15 cellular contexts compared by ENCODE assay signal in the genomic region with DNA sequence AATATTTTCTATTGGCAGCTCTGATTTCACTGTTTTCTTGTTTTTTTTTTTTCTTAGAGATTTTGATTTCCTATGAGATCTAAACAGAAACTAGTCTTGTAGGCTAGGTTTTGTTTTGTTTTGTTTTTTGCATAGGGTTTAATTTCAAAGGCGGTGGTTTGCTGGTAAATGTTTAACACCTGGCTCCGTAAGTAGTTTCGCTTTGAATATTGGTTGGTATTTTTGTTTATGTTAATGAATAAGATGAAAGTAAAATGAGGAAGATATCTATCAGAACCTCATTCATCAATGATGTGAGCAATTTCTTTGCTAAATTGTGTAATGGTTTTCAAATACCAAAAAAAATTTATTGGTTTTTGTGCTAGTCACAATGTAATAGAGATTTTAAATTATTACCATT. TPM values are rescaled to one million over a fixed set of nuclear protein-coding genes. Genes with fewer than 3 reads are reported as not detected.
A peak's percentile ranks its signal among the peaks of the same experiment; 100 is the strongest.
DNase-seq lines count a peak whose midpoint lies in the region; ATAC-seq and TF ChIP-seq lines count a peak whose summit lies in the region.
"Had no signal": no experiment of that assay in that cellular context is flagged by ENCODE, and none has a peak within 500 bp of the region (broad histone marks: within the 10 kb centered on the region; RNA-seq: fewer than 3 reads in every experiment).

No MANE protein-coding gene starts in this region.

- DNase-seq in memory B cell (ENCODE audit: low spot score in 2 of 2) (no peak), natural killer cell (no peak), NCI-H2081 treated with DMSO at 0.1 percent for 48 hours (lab: John Stamatoyannopoulos, UW) (no peak), NCI-H2227 (lab: John Stamatoyannopoulos, UW; ENCODE audit: unreplicated experiment) (no peak), sigmoid colon (no peak)
- DNase-seq: activated CD4-positive, alpha-beta T cell treated with anti-CD3 and anti-CD28 coated beads for 48 hours; activated naive CD4-positive, alpha-beta T cell treated with anti-CD3 and anti-CD28 coated beads, Interleukin-2, amount 50 U/mL, for 16 hours; dermis blood vessel endothelial cell; NCI-H226 had no signal

- no peaks in the 10 kb centered on the region for H3K36me3 ChIP-seq in sigmoid colon
- H3K36me3 ChIP-seq: SJSA1 had no signal

- H3K36me3 Mint-ChIP-seq in memory B cell = no peaks in the 10 kb centered on the region
- H3K36me3 Mint-ChIP-seq in natural killer cell = no peaks in the 10 kb centered on the region

- no peaks in the 10 kb centered on the region for H3K4me1 ChIP-seq in sigmoid colon
- H3K4me1 ChIP-seq: SJSA1 had no signal

- H3K4me3 Mint-ChIP-seq in memory B cell = no peak overlapping the region
- H3K4me3 Mint-ChIP-seq in natural killer cell = no peak overlapping the region

- H3K27me3 Mint-ChIP-seq in memory B cell = peaks cover 4% of the 10 kb centered on the region
- H3K27me3 Mint-ChIP-seq in natural killer cell (ENCODE audit: low read depth in 2 of 2) = peaks cover 0 to 2% of the 10 kb centered on the region in 2 donors

- peak; percentile 80 for ATAC-seq in GM19035 (IDR thresholded peaks at IDR 0.05; ENCODE audit: unreplicated experiment)
- ATAC-seq in HG02571 (IDR thresholded peaks at IDR 0.05; ENCODE audit: unreplicated experiment) = peak; percentile 81
- peak; percentile 91 for ATAC-seq in HG03342 (IDR thresholded peaks at IDR 0.05; ENCODE audit: unreplicated experiment)
- peak; percentile 44 for ATAC-seq in memory B cell (ENCODE audit: low read depth)
- no peak for ATAC-seq in natural killer cell

- H3K4me3 ChIP-seq in sigmoid colon = no peak overlapping the region
- H3K4me3 ChIP-seq: hepatocyte, SJSA1 had no signal

- TF ChIP-seq EP300 in sigmoid colon (IDR thresholded peaks at IDR 0.05) = no peak

- no peak for TF ChIP-seq POLR2A in sigmoid colon (IDR thresholded peaks at IDR 0.05)

- intact Hi-C loops in natural killer cell (cut with micrococcal nuclease) (no loop called here), sigmoid colon (cut with DNase I) (no loop called here)

- TF ChIP-seq CTCF in natural killer cell (IDR thresholded peaks at IDR 0.05) = no peak
- no peak for TF ChIP-seq CTCF in sigmoid colon (IDR thresholded peaks at IDR 0.05)

- no peaks in the 10 kb centered on the region for H3K9me3 ChIP-seq in sigmoid colon
- H3K9me3 ChIP-seq: SJSA1 had no signal

- H3K27ac Mint-ChIP-seq in memory B cell (no peak overlapping the region), natural killer cell (no peak overlapping the region)

- no peak overlapping the region for H3K27ac ChIP-seq in sigmoid colon
- H3K27ac ChIP-seq: hepatocyte, SJSA1 had no signal

- H3K4me1 Mint-ChIP-seq in memory B cell (peaks cover 2% of the 10 kb centered on the region), natural killer cell (no peaks in the 10 kb centered on the region)

- 26 to 56% methylated on average over 3 of the region's 3 CpGs for WGBS in sigmoid colon, 2 donors

- H3K9me3 Mint-ChIP-seq in memory B cell (no peaks in the 10 kb centered on the region), natural killer cell (no peaks in the 10 kb centered on the region)

- no peaks in the 10 kb centered on the region for H3K27me3 ChIP-seq in sigmoid colon
- H3K27me3 ChIP-seq: hepatocyte, SJSA1 had no signal

RNA-seq across cellular contexts. Expression of a gene that starts 39.7 kb away (rescaled TPM):
- not detected for total RNA-seq in natural killer cell
- 10 to 100 TPM; 23.5 to 47.4 (median 33.8) TPM for total RNA-seq in sigmoid colon
- 10 to 100 TPM; 18.0 to 76.2 (median 38.4) TPM for polyA plus RNA-seq in sigmoid colon

RNA-seq across cellular contexts. Expression of a gene that starts 57.3 kb away (rescaled TPM):
- not detected for total RNA-seq in natural killer cell
- total RNA-seq in sigmoid colon = 10 to 100 TPM in 2 of 4 donors, 1 to 10 TPM in 2; 4.1 to 17.1 (median 10.6) TPM
- polyA plus RNA-seq in sigmoid colon = 1 to 10 TPM in 1 of 3 donors, under 1 TPM in 1, not detected in 1; 0.92 to 5.8 TPM
- total RNA-seq: dermis blood vessel endothelial cell, SJSA1, skeletal muscle tissue had no signal

Comparison
In these comparisons a context has a peak if more than half of its experiments do, and no peak if none do; other contexts are left out.
1. ATAC-seq: peak in GM19035 (single experiment), HG02571 (single experiment), HG03342 (single experiment) and memory B cell (single experiment); none in natural killer cell (0 of 3).
2. RNA of a gene that starts 39.7 kb away (total RNA-seq): 23.5 to 47.4 TPM in sigmoid colon; not detected in natural killer cell; every median in the first group is over 10 times any median in the second.
3. RNA of a gene that starts 57.3 kb away (total RNA-seq): 4.1 to 17.1 TPM in sigmoid colon; not detected in natural killer cell; every median in the first group is over 4 times any median in the second.